In the genomic region with DNA sequence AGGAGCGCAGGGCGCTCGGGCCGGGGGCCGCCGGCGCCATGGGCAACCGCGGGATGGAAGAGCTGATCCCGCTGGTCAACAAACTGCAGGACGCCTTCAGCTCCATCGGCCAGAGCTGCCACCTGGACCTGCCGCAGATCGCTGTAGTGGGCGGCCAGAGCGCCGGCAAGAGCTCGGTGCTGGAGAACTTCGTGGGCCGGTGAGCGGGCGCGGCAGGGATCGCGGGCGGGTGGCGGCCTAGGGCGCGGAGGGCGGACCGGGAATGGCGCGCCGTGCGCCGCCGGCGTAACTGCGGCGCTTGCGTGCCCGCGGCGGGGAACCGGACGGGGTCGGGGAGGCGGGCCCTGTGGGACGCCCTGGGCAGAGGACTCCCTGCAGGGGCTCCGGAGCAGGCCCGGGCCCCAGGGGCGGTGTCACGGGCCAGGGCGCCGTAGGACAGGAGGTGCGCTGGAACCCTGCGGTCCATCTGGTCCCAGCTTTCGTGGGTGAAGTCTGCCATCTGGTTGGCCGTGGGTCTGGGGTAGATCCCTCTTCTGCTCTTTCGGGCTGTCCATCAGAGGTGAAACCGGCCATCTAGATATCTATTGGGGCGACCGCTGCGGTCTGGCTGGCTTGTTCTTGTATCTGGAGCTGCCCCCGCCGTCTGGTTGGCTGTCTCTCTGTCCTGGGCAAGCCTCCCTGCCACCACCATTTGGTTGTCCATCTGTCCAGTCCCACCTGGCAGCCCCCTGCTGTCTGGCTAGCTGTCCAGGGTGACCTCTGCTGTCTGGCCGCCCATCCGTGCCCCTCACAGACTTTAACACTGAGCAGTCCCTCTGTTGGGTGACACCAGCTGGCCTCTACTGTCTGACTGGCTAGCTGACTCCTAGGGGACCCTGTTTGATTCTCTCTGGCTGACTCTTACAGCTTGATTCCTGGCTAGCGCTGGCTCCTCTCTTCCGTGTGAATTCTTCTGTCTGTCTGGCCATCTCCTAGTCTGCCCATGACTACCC, we compare ENCODE assay signal across 1 cellular context.
TF ChIP-seq lines count a peak whose summit lies in the region.

No MANE protein-coding gene starts in this region.

TF ChIP-seq in HepG2, 621 proteins besides CTCF, POLR2A, EP300 and RAD21 (continued from another document):
- TF ChIP-seq RERE (CRISPR knock-in tag; IDR thresholded peaks at IDR 0.05; ENCODE audit: low read depth): no peak
- TF ChIP-seq LRRFIP1 (CRISPR knock-in tag; conservative IDR thresholded peaks at IDR 0.05): no peak
- TF ChIP-seq, protein P1, sequence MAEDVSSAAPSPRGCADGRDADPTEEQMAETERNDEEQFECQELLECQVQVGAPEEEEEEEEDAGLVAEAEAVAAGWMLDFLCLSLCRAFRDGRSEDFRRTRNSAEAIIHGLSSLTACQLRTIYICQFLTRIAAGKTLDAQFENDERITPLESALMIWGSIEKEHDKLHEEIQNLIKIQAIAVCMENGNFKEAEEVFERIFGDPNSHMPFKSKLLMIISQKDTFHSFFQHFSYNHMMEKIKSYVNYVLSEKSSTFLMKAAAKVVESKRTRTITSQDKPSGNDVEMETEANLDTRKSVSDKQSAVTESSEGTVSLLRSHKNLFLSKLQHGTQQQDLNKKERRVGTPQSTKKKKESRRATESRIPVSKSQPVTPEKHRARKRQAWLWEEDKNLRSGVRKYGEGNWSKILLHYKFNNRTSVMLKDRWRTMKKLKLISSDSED (CRISPR knock-in tag; IDR thresholded peaks at IDR 0.05): no peak
- no peak for TF ChIP-seq ZNF792 (CRISPR knock-in tag; IDR thresholded peaks at IDR 0.05)
- no peak for TF ChIP-seq MLX (CRISPR knock-in tag; IDR thresholded peaks at IDR 0.05)
- no peak for TF ChIP-seq ZZZ3 (CRISPR knock-in tag; IDR thresholded peaks at IDR 0.05; ENCODE audit: borderline replicate concordance)
- no peak for TF ChIP-seq ZNF354B (CRISPR knock-in tag; IDR thresholded peaks at IDR 0.05)
- TF ChIP-seq NCOA2 (CRISPR knock-in tag; IDR thresholded peaks at IDR 0.05): no peak; the same call in 1 of the 2 replicates
